ENCODE assay signal across 21 cellular contexts in the genomic region with DNA sequence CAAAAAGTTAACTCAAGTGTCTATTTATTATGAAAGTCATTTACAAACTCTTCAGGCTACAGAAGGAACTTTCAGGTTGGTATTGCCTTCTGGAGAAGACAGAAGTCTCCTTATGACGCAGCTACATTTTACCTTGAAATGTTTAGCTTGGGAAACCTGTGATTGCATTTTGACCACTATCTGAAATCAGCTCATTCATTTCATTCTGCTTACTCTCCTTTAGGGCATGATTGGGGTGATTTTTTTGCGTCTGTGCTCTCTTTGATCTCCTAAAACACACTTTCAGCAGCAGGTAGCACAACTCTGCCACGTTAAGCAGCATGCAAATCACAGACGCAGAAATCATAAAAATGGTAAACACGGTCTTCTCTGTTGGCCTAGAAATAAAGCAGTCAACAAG. TPM values are rescaled to one million over a fixed set of nuclear protein-coding genes. Genes with fewer than 3 reads are reported as not detected.
"Had no signal": no experiment of that assay in that cellular context is flagged by ENCODE, and none has a peak within 500 bp of the region (broad histone marks: within the 10 kb centered on the region; RNA-seq: fewer than 3 reads in every experiment).

No MANE protein-coding gene starts in this region.

- DNase-seq: KBM-7, NCI-H1048, NCI-H1105, NCI-H1417, NCI-H1436 treated with DMSO at 0.1 percent for 48 hours, NCI-H1694, NCI-H187 treated with DMSO at 0.1 percent for 48 hours, NCI-H2029 treated with DMSO at 0.1 percent for 48 hours, NCI-H2171 treated with DMSO at 0.1 percent for 48 hours, NCI-H345, NCI-H446 treated with DMSO at 0.1 percent for 48 hours, NCI-H510A treated with DMSO at 0.1 percent for 48 hours, NCI-H69, NCI-H774, Right ventricle myocardium superior, RPMI8226, SK-N-SH, SW 1271 had no signal

RNA-seq across cellular contexts. Expression of gene GJB6, which starts 9.6 kb away (rescaled TPM):
- total RNA-seq: LHCN-M2, MCF 10A, Right ventricle myocardium superior, SJSA1 had no signal
- polyA plus RNA-seq: SK-N-SH had no signal

RNA-seq across cellular contexts. Expression of gene GJB2, which starts 29.8 kb away (rescaled TPM):
- total RNA-seq: SJSA1 had no signal
- polyA plus RNA-seq: SK-N-SH had no signal
